ENCODE assay signal across 31 cellular contexts in genomic region chr2:241904011-241904718, GRCh38. TPM values are rescaled to one million over a fixed set of nuclear protein-coding genes. Genes with fewer than 3 reads are reported as not detected.
DNase-seq lines count a peak whose midpoint lies in the region; ATAC-seq and TF ChIP-seq lines count a peak whose summit lies in the region.
"Had no signal": no experiment of that assay in that cellular context is flagged by ENCODE, and none has a peak within 500 bp of the region (broad histone marks: within the 10 kb centered on the region; RNA-seq: fewer than 3 reads in every experiment).

No MANE protein-coding gene starts in this region.

- 48 to 60% methylated on average over 11 to 19 of the region's 19 CpGs for WGBS in body of pancreas, 2 donors

- H3K4me3 Mint-ChIP-seq in activated CD8-positive, alpha-beta T cell treated with anti-CD3 and anti-CD28 coated beads, Interleukin-2, amount 10 ng/mL, durations not matched to agents 7 days and 5 days: no peak overlapping the region
- no peak overlapping the region for H3K4me3 Mint-ChIP-seq in activated CD4-positive, alpha-beta memory T cell treated with anti-CD3 and anti-CD28 coated beads for 36 hours
- H3K4me3 Mint-ChIP-seq: activated T-helper 17 cell treated with anti-CD3 and anti-CD28 coated beads, Interleukin-2, amount 50 U/mL, for 72 hours; CD4-positive, alpha-beta memory T cell; nephron progenitor cell; stimulated activated naive CD8-positive, alpha-beta T cell treated with anti-CD3 and anti-CD28 coated beads, Interleukin-15, Interleukin-2, amounts not matched to agents 100 ng/mL and 50 ng/mL, for 24 hours had no signal

- no peaks in the 10 kb centered on the region for H3K27me3 Mint-ChIP-seq in activated CD8-positive, alpha-beta T cell treated with anti-CD3 and anti-CD28 coated beads, Interleukin-2, amount 10 ng/mL, durations not matched to agents 7 days and 5 days (ENCODE audit: low read depth)
- H3K27me3 Mint-ChIP-seq in activated CD4-positive, alpha-beta memory T cell treated with anti-CD3 and anti-CD28 coated beads for 36 hours: no peaks in the 10 kb centered on the region
- H3K27me3 Mint-ChIP-seq: activated T-helper 17 cell treated with anti-CD3 and anti-CD28 coated beads, Interleukin-2, amount 50 U/mL, for 72 hours; CD4-positive, alpha-beta memory T cell; stimulated activated naive CD8-positive, alpha-beta T cell treated with anti-CD3 and anti-CD28 coated beads, Interleukin-15, Interleukin-2, amounts not matched to agents 100 ng/mL and 50 ng/mL, for 24 hours had no signal

- intact Hi-C loops in body of pancreas (cut with DNase I): no loop called here
- intact Hi-C loops in lower lobe of right lung (cut with DNase I): no loop called here
- intact Hi-C loops in upper lobe of right lung (cut with DNase I): no loop called here
- intact Hi-C loops in activated CD4-positive, alpha-beta memory T cell treated with anti-CD3 and anti-CD28 coated beads for 36 hours (cut with micrococcal nuclease): no loop called here

- H3K9me3 Mint-ChIP-seq in activated CD8-positive, alpha-beta T cell treated with anti-CD3 and anti-CD28 coated beads, Interleukin-2, amount 10 ng/mL, durations not matched to agents 7 days and 5 days (ENCODE audit: insufficient read depth): no peaks in the 10 kb centered on the region
- H3K9me3 Mint-ChIP-seq in activated CD4-positive, alpha-beta memory T cell treated with anti-CD3 and anti-CD28 coated beads for 36 hours: no peaks in the 10 kb centered on the region
- H3K9me3 Mint-ChIP-seq: activated T-helper 17 cell treated with anti-CD3 and anti-CD28 coated beads, Interleukin-2, amount 50 U/mL, for 72 hours; CD4-positive, alpha-beta memory T cell; nephron progenitor cell; stimulated activated naive CD8-positive, alpha-beta T cell treated with anti-CD3 and anti-CD28 coated beads, Interleukin-15, Interleukin-2, amounts not matched to agents 100 ng/mL and 50 ng/mL, for 24 hours had no signal

- H3K36me3 ChIP-seq in body of pancreas (replicated peaks in 1 of 2; ENCODE audit: insufficient read depth in 1 of 2, low read depth in 2 of 2) (no peaks in the 10 kb centered on the region), lower lobe of right lung (no peaks in the 10 kb centered on the region), upper lobe of right lung (no peaks in the 10 kb centered on the region)
- H3K36me3 ChIP-seq: gastroesophageal sphincter, ovary, SJSA1 had no signal

- TF ChIP-seq CTCF in body of pancreas (IDR thresholded peaks at IDR 0.05) (no peak), lower lobe of right lung (IDR thresholded peaks at IDR 0.05) (no peak), upper lobe of right lung (IDR thresholded peaks at IDR 0.05) (no peak)

- no peak for ATAC-seq in body of pancreas
- ATAC-seq in lower lobe of right lung: no peak
- ATAC-seq in upper lobe of right lung: no peak
- no peak for ATAC-seq in GM21529 (IDR thresholded peaks at IDR 0.05; ENCODE audit: unreplicated experiment)
- ATAC-seq in activated CD8-positive, alpha-beta T cell treated with anti-CD3 and anti-CD28 coated beads, Interleukin-2, amount 10 ng/mL, durations not matched to agents 7 days and 5 days: no peak
- ATAC-seq: activated T-helper 17 cell treated with anti-CD3 and anti-CD28 coated beads, Interleukin-2, amount 50 U/mL, for 72 hours; gastroesophageal sphincter had no signal

- CTCF ChIA-PET in activated CD8-positive, alpha-beta T cell treated with anti-CD3 and anti-CD28 coated beads, Interleukin-2, amount 10 ng/mL, durations not matched to agents 7 days and 5 days (lab: Charles Lee): no interaction called here
- CTCF ChIA-PET in activated CD4-positive, alpha-beta memory T cell treated with anti-CD3 and anti-CD28 coated beads for 36 hours (lab: Charles Lee): no interaction called here

- no peaks in the 10 kb centered on the region for H3K36me3 Mint-ChIP-seq in activated CD8-positive, alpha-beta T cell treated with anti-CD3 and anti-CD28 coated beads, Interleukin-2, amount 10 ng/mL, durations not matched to agents 7 days and 5 days (ENCODE audit: low read depth)
- peaks cover 6% of the 10 kb centered on the region for H3K36me3 Mint-ChIP-seq in activated CD4-positive, alpha-beta memory T cell treated with anti-CD3 and anti-CD28 coated beads for 36 hours

- H3K27me3 ChIP-seq in body of pancreas (no peaks in the 10 kb centered on the region), lower lobe of right lung (ENCODE audit: low read depth) (no peaks in the 10 kb centered on the region), upper lobe of right lung (no peaks in the 10 kb centered on the region)
- H3K27me3 ChIP-seq: hepatocyte, ovary had no signal

- no peaks in the 10 kb centered on the region for H3K4me1 Mint-ChIP-seq in activated CD8-positive, alpha-beta T cell treated with anti-CD3 and anti-CD28 coated beads, Interleukin-2, amount 10 ng/mL, durations not matched to agents 7 days and 5 days (ENCODE audit: low read depth)
- no peaks in the 10 kb centered on the region for H3K4me1 Mint-ChIP-seq in activated CD4-positive, alpha-beta memory T cell treated with anti-CD3 and anti-CD28 coated beads for 36 hours (ENCODE audit: low read depth)
- H3K4me1 Mint-ChIP-seq: activated T-helper 17 cell treated with anti-CD3 and anti-CD28 coated beads, Interleukin-2, amount 50 U/mL, for 72 hours had no signal

- H3K9me3 ChIP-seq in body of pancreas: no peaks in the 10 kb centered on the region
- no peaks in the 10 kb centered on the region for H3K9me3 ChIP-seq in lower lobe of right lung
- no peaks in the 10 kb centered on the region for H3K9me3 ChIP-seq in upper lobe of right lung
- H3K9me3 ChIP-seq: gastroesophageal sphincter, ovary, SJSA1 had no signal

- TF ChIP-seq POLR2A in body of pancreas (IDR thresholded peaks at IDR 0.05): no peak

- H3K27ac ChIP-seq in body of pancreas (peak overlapping the region; percentile 86 to 93 (median 88)), lower lobe of right lung (no peak overlapping the region), upper lobe of right lung (no peak overlapping the region)
- H3K27ac ChIP-seq: 22Rv1, gastroesophageal sphincter, hepatocyte, ovary, RWPE1, SJSA1 had no signal

- H3K4me1 ChIP-seq in body of pancreas (peaks cover 97% of the 10 kb centered on the region), lower lobe of right lung (peaks cover 6% of the 10 kb centered on the region), upper lobe of right lung (no peaks in the 10 kb centered on the region)
- H3K4me1 ChIP-seq: SJSA1 had no signal

- POLR2A ChIA-PET in activated CD8-positive, alpha-beta T cell treated with anti-CD3 and anti-CD28 coated beads, Interleukin-2, amount 10 ng/mL, durations not matched to agents 7 days and 5 days (lab: Charles Lee): no interaction called here
- POLR2A ChIA-PET in activated CD4-positive, alpha-beta memory T cell treated with anti-CD3 and anti-CD28 coated beads for 36 hours (lab: Charles Lee): no interaction called here

- no peak overlapping the region for H3K27ac Mint-ChIP-seq in activated CD8-positive, alpha-beta T cell treated with anti-CD3 and anti-CD28 coated beads, Interleukin-2, amount 10 ng/mL, durations not matched to agents 7 days and 5 days
- no peak overlapping the region for H3K27ac Mint-ChIP-seq in activated CD4-positive, alpha-beta memory T cell treated with anti-CD3 and anti-CD28 coated beads for 36 hours
- H3K27ac Mint-ChIP-seq: activated T-helper 17 cell treated with anti-CD3 and anti-CD28 coated beads, Interleukin-2, amount 50 U/mL, for 72 hours; CD4-positive, alpha-beta memory T cell; nephron progenitor cell; stimulated activated naive CD8-positive, alpha-beta T cell treated with anti-CD3 and anti-CD28 coated beads, Interleukin-15, Interleukin-2, amounts not matched to agents 100 ng/mL and 50 ng/mL, for 24 hours had no signal

- DNase-seq in NCI-H146 (lab: John Stamatoyannopoulos, UW) (peak; percentile 31), NCI-H146 treated with DMSO at 0.1 percent for 48 hours (lab: John Stamatoyannopoulos, UW; ENCODE audit: unreplicated experiment) (no peak), body of pancreas (peak in 1 of 4 donors; percentile 33), lower lobe of right lung (peak; percentile 20), upper lobe of right lung (peak; percentile 55)
- DNase-seq in activated CD8-positive, alpha-beta T cell treated with anti-CD3 and anti-CD28 coated beads, Interleukin-2, amount 10 ng/mL, durations not matched to agents 7 days and 5 days: no peak
- no peak for DNase-seq in activated CD4-positive, alpha-beta memory T cell treated with anti-CD3 and anti-CD28 coated beads for 36 hours
- DNase-seq: activated CD4-positive, alpha-beta T cell treated with anti-CD3 and anti-CD28 coated beads, Interleukin-2, amount 50 U/mL, for 4 hours; activated CD4-positive, CD25-positive, alpha-beta regulatory T cell; activated naive CD4-positive, alpha-beta T cell treated with anti-CD3 and anti-CD28 coated beads, Interleukin-2, amount 50 U/mL, for 16 hours; amygdala; CD4-positive, alpha-beta memory T cell; IMR-90; mammary epithelial cell; NCI-H446 treated with DMSO at 0.1 percent for 48 hours; nephron progenitor cell; small intestine; stimulated activated CD4-positive, alpha-beta T cell treated with anti-CD3 and anti-CD28 coated beads, Interleukin-1b, Interleukin-23, amount 100 ng/mL, for 48 hours; T1000 had no signal

- H3K4me3 ChIP-seq in body of pancreas (no peak overlapping the region), lower lobe of right lung (no peak overlapping the region), upper lobe of right lung (no peak overlapping the region)
- H3K4me3 ChIP-seq: gastroesophageal sphincter, hepatocyte, ovary, SJSA1 had no signal

RNA-seq across cellular contexts. Expression of gene RTP5, which starts 34.6 kb away (rescaled TPM):
- total RNA-seq in body of pancreas (not detected), lower lobe of right lung (not detected), upper lobe of right lung (not detected)
- not detected for total RNA-seq in activated CD8-positive, alpha-beta T cell treated with anti-CD3 and anti-CD28 coated beads, Interleukin-2, amount 10 ng/mL, durations not matched to agents 7 days and 5 days
- total RNA-seq in activated CD4-positive, alpha-beta memory T cell treated with anti-CD3 and anti-CD28 coated beads for 36 hours: under 1 TPM; 0.10 to 0.12 TPM
- total RNA-seq: endothelial cell of umbilical vein, gastroesophageal sphincter, hepatocyte, IMR-90, mammary epithelial cell, OCI-LY7, SJSA1 had no signal

RNA-seq across cellular contexts. Expression of gene PDCD1, which starts 45.5 kb away (rescaled TPM):
- total RNA-seq in body of pancreas: 1 to 10 TPM in 1 of 2 donors, under 1 TPM in 1; 0.99 to 1.3 TPM
- 1.4 TPM for total RNA-seq in lower lobe of right lung
- total RNA-seq in upper lobe of right lung: 1.8 TPM
- 1 to 10 TPM; 2.4 to 2.5 TPM for total RNA-seq in activated CD8-positive, alpha-beta T cell treated with anti-CD3 and anti-CD28 coated beads, Interleukin-2, amount 10 ng/mL, durations not matched to agents 7 days and 5 days
- total RNA-seq in activated CD4-positive, alpha-beta memory T cell treated with anti-CD3 and anti-CD28 coated beads for 36 hours: 10 to 100 TPM; 47.4 to 47.6 TPM
- total RNA-seq: cerebellum, endothelial cell of umbilical vein, hepatocyte, IMR-90, mammary epithelial cell, OCI-LY7, SJSA1 had no signal

Comparison
In these comparisons a context has a peak if more than half of its experiments do, and no peak if none do; other contexts are left out.
1. DNase-seq: peak in NCI-H146 (single experiment), lower lobe of right lung (single experiment) and upper lobe of right lung (single experiment); none in NCI-H146 treated with DMSO at 0.1 percent for 48 hours (single experiment), activated CD8-positive, alpha-beta T cell treated with anti-CD3 and anti-CD28 coated beads, Interleukin-2, amount 10 ng/mL, durations not matched to agents 7 days and 5 days (single experiment) and activated CD4-positive, alpha-beta memory T cell treated with anti-CD3 and anti-CD28 coated beads for 36 hours (single experiment).
2. H3K27ac ChIP-seq: peak in body of pancreas (4 of 4); none in lower lobe of right lung (single experiment) and upper lobe of right lung (single experiment).
3. RNA of gene PDCD1, which starts 45.5 kb away (total RNA-seq): 47.4 to 47.6 TPM in activated CD4-positive, alpha-beta memory T cell treated with anti-CD3 and anti-CD28 coated beads for 36 hours; 2.4 to 2.5 TPM in activated CD8-positive, alpha-beta T cell treated with anti-CD3 and anti-CD28 coated beads, Interleukin-2, amount 10 ng/mL, durations not matched to agents 7 days and 5 days, 1.8 TPM in upper lobe of right lung (single experiment), 1.4 TPM in lower lobe of right lung (single experiment) and 0.99 to 1.3 TPM in body of pancreas; every median in the first group is over 10 times any median in the second.